8 cellular contexts compared by ENCODE assay signal in the genomic region with DNA sequence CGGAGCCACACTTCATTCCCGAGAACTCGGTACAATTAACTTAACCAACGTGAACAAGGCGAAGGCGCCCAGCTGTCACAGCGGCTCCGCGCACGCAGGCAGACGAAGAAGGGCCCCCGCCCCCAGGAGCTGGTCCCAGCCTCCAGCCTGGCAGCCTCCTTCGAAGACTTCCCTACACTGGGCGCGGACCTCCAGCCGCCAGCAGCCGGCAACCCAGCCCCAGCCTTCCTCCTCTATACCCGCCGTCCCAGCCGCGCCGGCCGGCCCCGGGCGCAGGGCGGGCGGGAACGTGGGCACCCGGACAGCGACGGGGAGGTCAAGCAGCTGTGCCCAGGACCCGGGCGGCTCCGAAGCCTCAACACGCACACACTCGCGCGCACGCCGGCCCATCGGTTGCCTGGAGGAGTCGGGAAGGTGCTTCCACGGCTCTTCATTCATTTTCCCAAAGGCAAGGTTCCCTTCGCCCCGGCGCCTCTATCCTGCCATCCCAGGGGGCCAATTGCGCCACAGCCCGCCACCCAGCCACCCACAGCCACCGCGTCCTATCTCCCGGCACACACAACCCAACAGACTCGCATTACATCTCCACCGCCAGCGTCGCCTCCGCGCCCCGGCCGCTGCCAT. TPM values are rescaled to one million over a fixed set of nuclear protein-coding genes. Genes with fewer than 3 reads are reported as not detected.
DNase-seq lines count a peak whose midpoint lies in the region; ATAC-seq and TF ChIP-seq lines count a peak whose summit lies in the region.

No MANE protein-coding gene starts in this region.

- H3K36me3 ChIP-seq in HUES48 (ENCODE audit: control insufficient read depth, insufficient read depth, low read length): no peaks in the 10 kb centered on the region
- H3K36me3 ChIP-seq in colonic mucosa: no peaks in the 10 kb centered on the region
- H3K36me3 ChIP-seq in lower lobe of right lung: no peaks in the 10 kb centered on the region
- H3K36me3 ChIP-seq in thymus (ENCODE audit: control insufficient read depth, insufficient read depth): no peaks in the 10 kb centered on the region

- H3K27me3 ChIP-seq in HUES48 (ENCODE audit: control insufficient read depth, insufficient read depth, low read length) (peaks cover 32% of the 10 kb centered on the region), colonic mucosa (peaks cover 42% of the 10 kb centered on the region), lower lobe of right lung (ENCODE audit: low read depth) (no peaks in the 10 kb centered on the region), thymus (ENCODE audit: control insufficient read depth, insufficient read depth) (peaks cover 60% of the 10 kb centered on the region)

- TF ChIP-seq CTCF in colonic mucosa (IDR thresholded peaks at IDR 0.05) (no peak), lower lobe of right lung (IDR thresholded peaks at IDR 0.05) (no peak)

- H3K9ac ChIP-seq in HUES48 (ENCODE audit: low read depth, low read length) (no peak overlapping the region), colonic mucosa (ENCODE audit: low read depth in 2 of 2, low read length in 2 of 2) (peak overlapping the region in 1 of 2 donors; percentile 76)

- H3K4me3 ChIP-seq in HUES48 (ENCODE audit: low read depth, low read length): peak overlapping the region; percentile 65
- peak overlapping the region; percentile 23 for H3K4me3 ChIP-seq in colonic mucosa
- H3K4me3 ChIP-seq in lower lobe of right lung: peak overlapping the region; percentile 70
- peak overlapping the region; percentile 48 for H3K4me3 ChIP-seq in thymus (ENCODE audit: low read length)

- no peak overlapping the region for H3K27ac ChIP-seq in HUES48 (ENCODE audit: low read depth, low read length)
- H3K27ac ChIP-seq in colonic mucosa: peak overlapping the region; percentile 25
- H3K27ac ChIP-seq in lower lobe of right lung: peak overlapping the region; percentile 86
- H3K27ac ChIP-seq in thymus (ENCODE audit: low read depth): peak overlapping the region; percentile 62

- H3K9me3 ChIP-seq in HUES48 (ENCODE audit: control insufficient read depth, insufficient read depth, low read length) (no peaks in the 10 kb centered on the region), colonic mucosa (no peaks in the 10 kb centered on the region), lower lobe of right lung (peaks cover 6% of the 10 kb centered on the region), thymus (ENCODE audit: control insufficient read depth) (no peaks in the 10 kb centered on the region)

- H3K4me1 ChIP-seq in HUES48 (ENCODE audit: control insufficient read depth, insufficient read depth, low read length): peaks cover 13% of the 10 kb centered on the region; the same call in 1 of the 2 replicates
- H3K4me1 ChIP-seq in colonic mucosa: peaks cover 10% of the 10 kb centered on the region
- H3K4me1 ChIP-seq in lower lobe of right lung: peaks cover 60% of the 10 kb centered on the region
- H3K4me1 ChIP-seq in thymus (ENCODE audit: control insufficient read depth, insufficient read depth, low read length): peaks cover 2% of the 10 kb centered on the region

- intact Hi-C loops in colonic mucosa (cut with DNase I) (no loop called here), lower lobe of right lung (cut with DNase I) (no loop called here)

- ATAC-seq in lower lobe of right lung (peak; percentile 28 to 39), GM18867 (IDR thresholded peaks at IDR 0.05; ENCODE audit: unreplicated experiment) (no peak), GM18873 (IDR thresholded peaks at IDR 0.05; ENCODE audit: low FRiP score, unreplicated experiment) (no peak)

- DNase-seq in AG08396 (ENCODE audit: low spot score) (peak; percentile 41), colonic mucosa (no peak), lower lobe of right lung (peak; percentile 75), epidermal melanocyte (ENCODE audit: insufficient read length, low spot score) (no peak)

- 6% methylated on average over 59 of the region's 59 CpGs for WGBS in thymus

RNA-seq across cellular contexts. Expression of gene CHST15, which starts 1.6 kb away (rescaled TPM):
- 10 to 100 TPM in 1 of 2 donors, 1 to 10 TPM in 1; 4.7 to 10.2 TPM for total RNA-seq in colonic mucosa
- 36.5 TPM for total RNA-seq in lower lobe of right lung
- 7.7 TPM for polyA plus RNA-seq in thymus

Comparison
In these comparisons a context has a peak if more than half of its experiments do, and no peak if none do; other contexts are left out.
1. DNase-seq: peak in AG08396 (single experiment) and lower lobe of right lung (single experiment); none in colonic mucosa (single experiment) and epidermal melanocyte (single experiment).
2. ATAC-seq: peak in lower lobe of right lung (2 of 2); none in GM18867 (single experiment) and GM18873 (single experiment).
3. Peak in every context shown above with its lines, with median percentiles within 50 percentile points of each other: H3K4me3 ChIP-seq.